Comparison of ENCODE assay signal across 31 cellular contexts in the genomic region with DNA sequence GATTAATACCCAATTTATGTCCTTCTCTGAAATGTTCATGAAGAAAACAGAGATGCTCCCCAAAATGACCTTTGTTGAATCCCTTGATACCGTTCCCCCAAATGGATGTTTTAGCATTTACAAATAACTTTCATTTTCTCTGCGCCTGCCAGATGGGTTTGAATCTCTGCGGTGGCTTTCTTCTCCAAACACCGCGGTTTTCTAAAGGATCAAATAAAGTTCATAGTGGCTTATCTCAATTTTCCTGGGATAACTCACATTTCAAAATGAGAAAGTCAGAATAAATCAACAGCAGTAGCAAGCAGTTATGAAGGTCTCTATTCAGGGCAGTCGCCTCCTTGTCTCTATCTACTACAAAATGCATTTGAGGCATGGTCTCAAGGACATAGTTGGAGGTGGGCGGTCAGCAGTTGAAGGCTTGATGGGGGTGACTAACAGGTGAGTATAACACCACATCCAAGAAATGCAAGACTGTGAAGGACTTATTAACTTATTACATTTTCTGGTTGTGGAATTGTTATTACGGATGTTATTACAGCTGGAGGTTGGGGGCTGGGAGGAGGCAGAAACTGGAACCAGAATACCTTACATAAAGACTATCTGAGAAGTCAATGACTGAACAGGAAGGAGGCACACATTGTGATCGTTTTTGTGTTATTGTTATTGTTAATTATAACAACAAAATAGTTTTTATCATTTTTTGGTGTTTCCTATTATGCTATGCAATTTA.
"Had no signal": no experiment of that assay in that cellular context is flagged by ENCODE, and none has a peak within 500 bp of the region (broad histone marks: within the 10 kb centered on the region; RNA-seq: fewer than 3 reads in every experiment).

No MANE protein-coding gene starts in this region.

- H3K79me2 ChIP-seq: parathyroid adenoma had no signal

- H2AFZ ChIP-seq: parathyroid adenoma had no signal

- H3K9me3 Mint-ChIP-seq: activated naive CD4-positive, alpha-beta T cell treated with anti-CD3 and anti-CD28 coated beads, Interleukin-2, amount 50 U/mL, for 72 hours; brain; dendritic cell treated with granulocyte-macrophage colony-stimulating factor and Interleukin-4, amounts not matched to agents 40 ng/mL and 50 ng/mL, for 4 days; endodermal cell; stimulated activated naive CD8-positive, alpha-beta T cell treated with anti-CD3 and anti-CD28 coated beads, Interleukin-15, Interleukin-2, amounts not matched to agents 100 ng/mL and 50 ng/mL, for 24 hours had no signal

- H3K36me3 ChIP-seq: left lung, sigmoid colon, thoracic aorta, uterus had no signal

- H3K4me1 ChIP-seq: left lung, parathyroid adenoma, psoas muscle, sigmoid colon, uterus had no signal

- H3K27me3 ChIP-seq: left lung, sigmoid colon, uterus had no signal

- H3K4me3 ChIP-seq: left lung, lung, psoas muscle, sigmoid colon, thoracic aorta had no signal

- DNase-seq: activated CD4-positive, alpha-beta T cell treated with anti-CD3 and anti-CD28 coated beads for 36 hours; activated CD4-positive, CD25-positive, alpha-beta regulatory T cell; activated CD8-positive, alpha-beta memory T cell treated with anti-CD3 and anti-CD28 coated beads, Interleukin-2, amount 10 ng/mL, durations not matched to agents 7 days and 5 days; activated CD8-positive, alpha-beta T cell treated with anti-CD3 and anti-CD28 coated beads, Interleukin-2, amount 10 ng/mL, durations not matched to agents 7 days and 5 days; activated T-cell treated with anti-CD3 and anti-CD28 coated beads, Interleukin-2, amount 50 U/mL, for 48 hours; anterior cingulate cortex; endodermal cell; foreskin fibroblast; hypothalamus; immature natural killer cell; kidney glomerular epithelial cell; left lung; naive B cell; psoas muscle; sigmoid colon; small intestine; stimulated activated CD4-positive, alpha-beta T cell treated with anti-CD3 and anti-CD28 coated beads, Interleukin-4, amount 100 ng/mL, for 24 hours; T-helper 1 cell; trophoblast cell; uterus had no signal

- H3K27me3 Mint-ChIP-seq: activated CD4-positive, alpha-beta T cell treated with anti-CD3 and anti-CD28 coated beads for 36 hours; activated CD8-positive, alpha-beta memory T cell treated with anti-CD3 and anti-CD28 coated beads, Interleukin-2, amount 10 ng/mL, durations not matched to agents 7 days and 5 days; brain; dendritic cell treated with granulocyte-macrophage colony-stimulating factor and Interleukin-4, amounts not matched to agents 40 ng/mL and 50 ng/mL, for 4 days; naive B cell; stimulated activated naive CD8-positive, alpha-beta T cell treated with anti-CD3 and anti-CD28 coated beads, Interleukin-15, Interleukin-2, amounts not matched to agents 100 ng/mL and 50 ng/mL, for 24 hours had no signal

- H3K9me3 ChIP-seq: psoas muscle, sigmoid colon, thoracic aorta, uterus had no signal

- H3K36me3 Mint-ChIP-seq: activated CD8-positive, alpha-beta memory T cell treated with anti-CD3 and anti-CD28 coated beads, Interleukin-2, amount 10 ng/mL, durations not matched to agents 7 days and 5 days; activated naive CD4-positive, alpha-beta T cell treated with anti-CD3 and anti-CD28 coated beads, Interleukin-2, amount 50 U/mL, for 72 hours; brain; immature natural killer cell; naive B cell; stimulated activated effector memory CD8-positive, alpha-beta T cell treated with anti-CD3 and anti-CD28 coated beads, Interleukin-12 subunit alpha, Interleukin-12 subunit beta, amount 100 ng/mL, for 72 hours had no signal

- H3K27ac Mint-ChIP-seq: activated CD4-positive, alpha-beta T cell treated with anti-CD3 and anti-CD28 coated beads for 36 hours; activated CD8-positive, alpha-beta memory T cell treated with anti-CD3 and anti-CD28 coated beads, Interleukin-2, amount 10 ng/mL, durations not matched to agents 7 days and 5 days; activated CD8-positive, alpha-beta T cell treated with anti-CD3 and anti-CD28 coated beads, Interleukin-2, amount 10 ng/mL, durations not matched to agents 7 days and 5 days; activated naive CD4-positive, alpha-beta T cell treated with anti-CD3 and anti-CD28 coated beads, Interleukin-2, amount 50 U/mL, for 72 hours; activated T-helper 2 cell treated with anti-CD3 and anti-CD28 coated beads, Interferon-gamma antibody, Interleukin-2, Interleukin-4, amounts not matched to agents 10 μg/mL and 5 μg/mL and 100 μg/mL, durations not matched to agents 14 hours and 24 hours and 36 hours; brain; dendritic cell treated with granulocyte-macrophage colony-stimulating factor and Interleukin-4, amounts not matched to agents 40 ng/mL and 50 ng/mL, for 4 days; endodermal cell; immature natural killer cell; naive B cell; stimulated activated effector memory CD8-positive, alpha-beta T cell treated with anti-CD3 and anti-CD28 coated beads, Interleukin-12 subunit alpha, Interleukin-12 subunit beta, amount 100 ng/mL, for 72 hours; stimulated activated naive CD8-positive, alpha-beta T cell treated with anti-CD3 and anti-CD28 coated beads, Interleukin-15, Interleukin-2, amounts not matched to agents 100 ng/mL and 50 ng/mL, for 24 hours; T-helper 2 cell treated with Interferon-gamma antibody and Interleukin-4, amounts not matched to agents 5 μg/mL and 100 μg/mL, for 36 hours had no signal

- H3K4me1 Mint-ChIP-seq: activated CD4-positive, alpha-beta T cell treated with anti-CD3 and anti-CD28 coated beads for 36 hours; activated CD8-positive, alpha-beta memory T cell treated with anti-CD3 and anti-CD28 coated beads, Interleukin-2, amount 10 ng/mL, durations not matched to agents 7 days and 5 days; brain; endodermal cell; immature natural killer cell; naive B cell; stimulated activated effector memory CD8-positive, alpha-beta T cell treated with anti-CD3 and anti-CD28 coated beads, Interleukin-12 subunit alpha, Interleukin-12 subunit beta, amount 100 ng/mL, for 72 hours had no signal

- H3K27ac ChIP-seq: left lung, parathyroid adenoma, psoas muscle, sigmoid colon, thoracic aorta, uterus had no signal

- H3K4me3 Mint-ChIP-seq: activated CD4-positive, alpha-beta T cell treated with anti-CD3 and anti-CD28 coated beads for 36 hours; activated CD8-positive, alpha-beta memory T cell treated with anti-CD3 and anti-CD28 coated beads, Interleukin-2, amount 10 ng/mL, durations not matched to agents 7 days and 5 days; activated CD8-positive, alpha-beta T cell treated with anti-CD3 and anti-CD28 coated beads, Interleukin-2, amount 10 ng/mL, durations not matched to agents 7 days and 5 days; brain; dendritic cell treated with granulocyte-macrophage colony-stimulating factor and Interleukin-4, amounts not matched to agents 40 ng/mL and 50 ng/mL, for 4 days; endodermal cell; immature natural killer cell; naive B cell; stimulated activated effector memory CD8-positive, alpha-beta T cell treated with anti-CD3 and anti-CD28 coated beads, Interleukin-12 subunit alpha, Interleukin-12 subunit beta, amount 100 ng/mL, for 72 hours; stimulated activated naive CD8-positive, alpha-beta T cell treated with anti-CD3 and anti-CD28 coated beads, Interleukin-15, Interleukin-2, amounts not matched to agents 100 ng/mL and 50 ng/mL, for 24 hours; T-helper 2 cell treated with Interferon-gamma antibody and Interleukin-4, amounts not matched to agents 5 μg/mL and 100 μg/mL, for 36 hours had no signal

- ATAC-seq: activated CD4-positive, alpha-beta T cell treated with anti-CD3 and anti-CD28 coated beads for 36 hours; activated CD8-positive, alpha-beta memory T cell treated with anti-CD3 and anti-CD28 coated beads, Interleukin-2, amount 10 ng/mL, durations not matched to agents 7 days and 5 days; activated CD8-positive, alpha-beta T cell treated with anti-CD3 and anti-CD28 coated beads, Interleukin-2, amount 10 ng/mL, durations not matched to agents 7 days and 5 days; activated naive CD4-positive, alpha-beta T cell treated with anti-CD3 and anti-CD28 coated beads, Interleukin-2, amount 50 U/mL, for 72 hours; esophagus mucosa; left lung; psoas muscle; stimulated activated effector memory CD8-positive, alpha-beta T cell treated with anti-CD3 and anti-CD28 coated beads, Interleukin-12 subunit alpha, Interleukin-12 subunit beta, amount 100 ng/mL, for 72 hours had no signal
